In genomic region chr19:8109890-8110662, GRCh38 we compare ENCODE assay signal across 23 cellular contexts. TPM values are rescaled to one million over a fixed set of nuclear protein-coding genes. Genes with fewer than 3 reads are reported as not detected.
DNase-seq lines count a peak whose midpoint lies in the region; ATAC-seq, FAIRE-seq and TF ChIP-seq lines count a peak whose summit lies in the region.
"Had no signal": no experiment of that assay in that cellular context is flagged by ENCODE, and none has a peak within 500 bp of the region (broad histone marks: within the 10 kb centered on the region; RNA-seq: fewer than 3 reads in every experiment).

No MANE protein-coding gene starts in this region.

- no peaks in the 10 kb centered on the region for H4K20me1 ChIP-seq in HepG2 (ENCODE audit: insufficient read depth, low read length)

- in situ Hi-C loops in HepG2 (cut with HindIII; ENCODE audit: extremely low pct_ligation_motif_present, low pct_unique_long_range_greater_than_20kb): no loop called here

- no TSS peak for BruUV-seq in HepG2 (replicated peaks; lab: Mats Ljungman, UMichigan)

- H3K4me3 ChIP-seq in HepG2 (replicated peaks in 1 of 3; ENCODE audit: insufficient read depth in 1 of 3, low read depth in 2 of 3, low read length in 3 of 3) (no peak overlapping the region), right lobe of liver (no peak overlapping the region), lower lobe of right lung (no peak overlapping the region)
- H3K4me3 ChIP-seq: A549, HAP-1 had no signal

- H3K79me2 ChIP-seq in HepG2 (ENCODE audit: insufficient read depth, low read length): no peaks in the 10 kb centered on the region

- peaks cover 26% of the 10 kb centered on the region; the same call in 1 of the 2 replicates for H3K4me1 ChIP-seq in HepG2 (ENCODE audit: insufficient read depth, low read length)
- H3K4me1 ChIP-seq in right lobe of liver: no peaks in the 10 kb centered on the region
- no peaks in the 10 kb centered on the region for H3K4me1 ChIP-seq in lower lobe of right lung
- H3K4me1 ChIP-seq: HAP-1 had no signal

- POLR2A ChIA-PET in HepG2 (lab: Yijun Ruan, JAX): no interaction called here
- POLR2A ChIA-PET in WTC11 (lab: Charles Lee): no interaction called here

- no peak for FAIRE-seq in HepG2 (lab: Jason Lieb, UNC)
- FAIRE-seq: A549, GM18507, H54 had no signal

- H3K4me1 Mint-ChIP-seq in WTC11: no peaks in the 10 kb centered on the region
- no peaks in the 10 kb centered on the region for H3K4me1 Mint-ChIP-seq in effector memory CD8-positive, alpha-beta T cell (ENCODE audit: low read depth in 2 of 2)
- H3K4me1 Mint-ChIP-seq: CD4-positive, alpha-beta memory T cell had no signal

- no peak for ATAC-seq in HepG2
- no peak for ATAC-seq in right lobe of liver
- no peak for ATAC-seq in WTC11
- no peak for ATAC-seq in lower lobe of right lung
- ATAC-seq in effector memory CD8-positive, alpha-beta T cell (replicated peaks): no peak

- no peak for TF ChIP-seq RAD21 in HepG2 (CRISPR knock-in tag; IDR thresholded peaks at IDR 0.05)

- no peak overlapping the region for H2AFZ ChIP-seq in HepG2 (ENCODE audit: low read length)

- CTCF ChIA-PET in HepG2 (lab: Yijun Ruan, JAX; ENCODE audit: low intra/inter-chr PET ratio, low total read pairs) (no interaction called here), WTC11 (lab: Charles Lee) (interaction anchor here (0.5 to 1.7 kb wide), 2 partner anchors 108 to 114 kb away, joined by 3 to 8 read pairs; no protein-coding TSS in a partner anchor)

- no peak overlapping the region for H3K4me3 Mint-ChIP-seq in WTC11
- H3K4me3 Mint-ChIP-seq in effector memory CD8-positive, alpha-beta T cell: no peak overlapping the region
- H3K4me3 Mint-ChIP-seq: CD4-positive, alpha-beta memory T cell had no signal

- no peak for TF ChIP-seq CTCF in HepG2 (CRISPR knock-in tag; IDR thresholded peaks at IDR 0.05)
- TF ChIP-seq CTCF in right lobe of liver (IDR thresholded peaks at IDR 0.05): no peak
- TF ChIP-seq CTCF in WTC11 (IDR thresholded peaks at IDR 0.05): no peak
- no peak for TF ChIP-seq CTCF in lower lobe of right lung (IDR thresholded peaks at IDR 0.05)
- TF ChIP-seq CTCF in GM10266 (IDR thresholded peaks at IDR 0.05; ENCODE audit: control insufficient read depth, insufficient read depth, low read depth, missing control alignments): no peak

- no peak for DNase-seq in HepG2 (ENCODE audit: low spot score)
- DNase-seq in right lobe of liver: no peak
- DNase-seq in WTC11 (ENCODE audit: low spot score): no peak
- peak; percentile 5 for DNase-seq in lower lobe of right lung
- DNase-seq in GM10266 (ENCODE audit: extremely low spot score): no peak
- no peak for DNase-seq in effector memory CD8-positive, alpha-beta T cell
- DNase-seq in NCI-H128 (lab: John Stamatoyannopoulos, UW; ENCODE audit: unreplicated experiment): no peak
- DNase-seq: 8988T; ACHN; C1 segment of cervical spinal cord; Calu3; CD4-positive, alpha-beta memory T cell; COR-L47; DMS53; DMS79 treated with DMSO at 0.1 percent for 48 hours; GF-D8; GOT3 had no signal

- no peak overlapping the region for H3K4me2 ChIP-seq in HepG2 (ENCODE audit: low read depth, low read length)
- H3K4me2 ChIP-seq: A549 had no signal

- no peaks in the 10 kb centered on the region for H3K27me3 ChIP-seq in HepG2 (ENCODE audit: control insufficient read depth in 1 of 2, insufficient read depth in 2 of 2, low read length in 2 of 2)
- no peaks in the 10 kb centered on the region for H3K27me3 ChIP-seq in right lobe of liver
- H3K27me3 ChIP-seq in lower lobe of right lung (ENCODE audit: low read depth): no peaks in the 10 kb centered on the region

- H3K36me3 ChIP-seq in HepG2 (replicated peaks in 1 of 2; ENCODE audit: control insufficient read depth in 1 of 2, insufficient read depth in 2 of 2, low read length in 2 of 2) (no peaks in the 10 kb centered on the region), right lobe of liver (no peaks in the 10 kb centered on the region), lower lobe of right lung (no peaks in the 10 kb centered on the region)
- H3K36me3 ChIP-seq: HAP-1 had no signal

- H3K9ac ChIP-seq in HepG2 (ENCODE audit: insufficient read depth, low read depth, low read length): no peak overlapping the region

- intact Hi-C loops in HepG2 (cut with micrococcal nuclease; ENCODE audit: unreplicated experiment): no loop called here
- intact Hi-C loops in right lobe of liver (cut with DNase I): no loop called here
- intact Hi-C loops in lower lobe of right lung (cut with DNase I): no loop called here

- H3K9me3 ChIP-seq in HepG2 (ENCODE audit: low read length) (no peaks in the 10 kb centered on the region), right lobe of liver (no peaks in the 10 kb centered on the region), lower lobe of right lung (no peaks in the 10 kb centered on the region)
- H3K9me3 ChIP-seq: A549, HAP-1 had no signal

- TF ChIP-seq EP300 in HepG2 (IDR thresholded peaks at IDR 0.05; ENCODE audit: low read depth in 2 of 2, low read length in 2 of 2) (no peak), HepG2 (CRISPR knock-in tag; IDR thresholded peaks at IDR 0.05; ENCODE audit: borderline replicate concordance) (no peak)

- H3K27ac ChIP-seq in HepG2 (ENCODE audit: extremely low read length, insufficient read depth, low read length) (no peak overlapping the region), right lobe of liver (no peak overlapping the region), lower lobe of right lung (no peak overlapping the region)
- H3K27ac ChIP-seq: A549 had no signal

- no peaks in the 10 kb centered on the region for H3K27me3 Mint-ChIP-seq in WTC11 (ENCODE audit: low read depth)
- peaks cover 0 to 9% of the 10 kb centered on the region in 2 donors for H3K27me3 Mint-ChIP-seq in effector memory CD8-positive, alpha-beta T cell

- H3K36me3 Mint-ChIP-seq in WTC11: peaks cover 49% of the 10 kb centered on the region
- no peaks in the 10 kb centered on the region for H3K36me3 Mint-ChIP-seq in effector memory CD8-positive, alpha-beta T cell (ENCODE audit: insufficient read depth)
- H3K36me3 Mint-ChIP-seq: CD4-positive, alpha-beta memory T cell had no signal

- 64% methylated on average over 7 of the region's 7 CpGs for WGBS in HepG2 (ENCODE audit: low lambda C conversion rate)
- WGBS in right lobe of liver (ENCODE audit: insufficient coverage, low coverage, low lambda C conversion rate, missing lambda C conversion rate): 73% methylated on average over 5 of the region's 7 CpGs

- no peak overlapping the region for H3K27ac Mint-ChIP-seq in WTC11
- no peak overlapping the region for H3K27ac Mint-ChIP-seq in effector memory CD8-positive, alpha-beta T cell
- H3K27ac Mint-ChIP-seq: CD4-positive, alpha-beta memory T cell had no signal

- TF ChIP-seq POLR2A in HepG2 (IDR thresholded peaks at IDR 0.05; ENCODE audit: insufficient read depth in 1 of 2, low read depth in 2 of 2, low read length in 2 of 2) (no peak), right lobe of liver (IDR thresholded peaks at IDR 0.05) (no peak)

- H3K9me3 Mint-ChIP-seq in WTC11: no peaks in the 10 kb centered on the region
- no peaks in the 10 kb centered on the region for H3K9me3 Mint-ChIP-seq in effector memory CD8-positive, alpha-beta T cell

RNA-seq across cellular contexts. Expression of gene FBN3, which starts 39.3 kb away (rescaled TPM):
- 0.20 TPM in 1 of 2 replicates, not detected in the other for total RNA-seq in HepG2 (2016; rRNA removed; fragmentation: Illumina TruSeq; extraction: Trizol)
- total RNA-seq in HepG2 (2016; cell fraction: cytosol; rRNA removed; fragmentation: Illumina TruSeq; extraction: Trizol; ENCODE audit: low read depth): not detected in 2 replicates
- 0.22 TPM in 1 of 2 replicates, not detected in the other for total RNA-seq in HepG2 (2016; cell fraction: insoluble cytoplasmic fraction; rRNA removed; fragmentation: Illumina TruSeq; extraction: Trizol)
- total RNA-seq in HepG2 (2016; cell fraction: membrane; rRNA removed; fragmentation: Illumina TruSeq; extraction: Trizol): not detected in 2 replicates
- not detected in 2 replicates for total RNA-seq in HepG2 (2016; cell fraction: nucleus; rRNA removed; fragmentation: Illumina TruSeq; extraction: Trizol)
- polyA plus RNA-seq in HepG2 (2011; rRNA removed): 1.3 and 2.4 TPM in 2 replicates
- 0.23 and 0.86 TPM in 2 replicates for polyA plus RNA-seq in HepG2 (2011; cell fraction: cytosol; rRNA removed)
- polyA plus RNA-seq in HepG2 (2011; cell fraction: nucleus; rRNA removed): 9.1 and 12.7 TPM in 2 replicates
- polyA plus RNA-seq in HepG2 (2012): 0.59 and 1.1 TPM in 2 replicates
- not detected in 2 replicates for polyA plus RNA-seq in HepG2 (2016; cell fraction: cytosol; fragmentation: Illumina TruSeq; extraction: Trizol; ENCODE audit: low read depth)
- not detected in 2 replicates for polyA plus RNA-seq in HepG2 (2016; cell fraction: insoluble cytoplasmic fraction; fragmentation: Illumina TruSeq; extraction: Trizol; ENCODE audit: low read depth)
- not detected in 2 replicates for polyA plus RNA-seq in HepG2 (2016; cell fraction: membrane; fragmentation: Illumina TruSeq; extraction: Trizol; ENCODE audit: low read depth)
- polyA plus RNA-seq in HepG2 (2016; cell fraction: nucleus; fragmentation: Illumina TruSeq; extraction: Trizol; ENCODE audit: insufficient read depth, low read depth): 0.04 TPM in 1 of 2 replicates, not detected in the other
- 0.05 and 0.24 TPM in 2 replicates for polyA minus RNA-seq in HepG2 (2011; rRNA and poly(A)+ RNA removed; ENCODE audit: low replicate concordance)
- polyA minus RNA-seq in HepG2 (2011; cell fraction: cytosol; rRNA and poly(A)+ RNA removed): 1.1 TPM in 1 of 2 replicates, not detected in the other
- polyA minus RNA-seq in HepG2 (2011; cell fraction: nucleus; rRNA and poly(A)+ RNA removed): 0.64 and 2.5 TPM in 2 replicates
- total RNA-seq in right lobe of liver: under 1 TPM in 2 of 6 experiments, not detected in 4; 0.11 to 0.37 TPM
- total RNA-seq in WTC11 (2021): 54.8 to 67.3 TPM (median 62.2 TPM) in 3 replicates
- 7.0 TPM for total RNA-seq in lower lobe of right lung
- total RNA-seq: Calu3; CD4-positive, alpha-beta memory T cell; Daoy had no signal
- polyA plus RNA-seq: A549; BJ; CD4-positive, alpha-beta memory T cell had no signal

RNA-seq across cellular contexts. Expression of gene CCL25, which starts 57.5 kb away (rescaled TPM):
- not detected in 2 replicates for total RNA-seq in HepG2 (2016; rRNA removed; fragmentation: Illumina TruSeq; extraction: Trizol)
- not detected in 2 replicates for total RNA-seq in HepG2 (2016; cell fraction: cytosol; rRNA removed; fragmentation: Illumina TruSeq; extraction: Trizol; ENCODE audit: low read depth)
- total RNA-seq in HepG2 (2016; cell fraction: insoluble cytoplasmic fraction; rRNA removed; fragmentation: Illumina TruSeq; extraction: Trizol): not detected in 2 replicates
- total RNA-seq in HepG2 (2016; cell fraction: membrane; rRNA removed; fragmentation: Illumina TruSeq; extraction: Trizol): not detected in 2 replicates
- total RNA-seq in HepG2 (2016; cell fraction: nucleus; rRNA removed; fragmentation: Illumina TruSeq; extraction: Trizol): not detected in 2 replicates
- not detected in 2 replicates for polyA plus RNA-seq in HepG2 (2011; rRNA removed)
- polyA plus RNA-seq in HepG2 (2011; cell fraction: cytosol; rRNA removed): not detected in 2 replicates
- polyA plus RNA-seq in HepG2 (2011; cell fraction: nucleus; rRNA removed): not detected in 2 replicates
- polyA plus RNA-seq in HepG2 (2012): not detected in 2 replicates
- not detected in 2 replicates for polyA plus RNA-seq in HepG2 (2016; cell fraction: cytosol; fragmentation: Illumina TruSeq; extraction: Trizol; ENCODE audit: low read depth)
- polyA plus RNA-seq in HepG2 (2016; cell fraction: insoluble cytoplasmic fraction; fragmentation: Illumina TruSeq; extraction: Trizol; ENCODE audit: low read depth): not detected in 2 replicates
- polyA plus RNA-seq in HepG2 (2016; cell fraction: membrane; fragmentation: Illumina TruSeq; extraction: Trizol; ENCODE audit: low read depth): not detected in 2 replicates
- not detected in 2 replicates for polyA plus RNA-seq in HepG2 (2016; cell fraction: nucleus; fragmentation: Illumina TruSeq; extraction: Trizol; ENCODE audit: insufficient read depth, low read depth)
- not detected in 2 replicates for polyA minus RNA-seq in HepG2 (2011; rRNA and poly(A)+ RNA removed; ENCODE audit: low replicate concordance)
- polyA minus RNA-seq in HepG2 (2011; cell fraction: cytosol; rRNA and poly(A)+ RNA removed): not detected in 2 replicates
- polyA minus RNA-seq in HepG2 (2011; cell fraction: nucleus; rRNA and poly(A)+ RNA removed): not detected in 2 replicates
- under 1 TPM in 1 of 6 experiments, not detected in 5; 0.51 TPM for total RNA-seq in right lobe of liver
- total RNA-seq in WTC11 (2021): 0.53 TPM in 1 of 3 replicates, not detected in the others
- total RNA-seq in lower lobe of right lung: not detected
- total RNA-seq: Calu3; CD4-positive, alpha-beta memory T cell; Daoy had no signal
- polyA plus RNA-seq: A549; BJ; CD4-positive, alpha-beta memory T cell had no signal

Comparison
In these comparisons a context has a peak if more than half of its experiments do, and no peak if none do; other contexts are left out.
1. Of the 50 proteins assayed by ChIP-seq in both HepG2 and WTC11: peak only in HepG2: none; only in WTC11: none; in both: ZNF121; in neither: 49.